8 cellular contexts compared by ENCODE assay signal in genomic region chr9:86413966-86414880, GRCh38.
A peak's percentile ranks its signal among the peaks of the same experiment; 100 is the strongest.
DNase-seq lines count a peak whose midpoint lies in the region; ATAC-seq, FAIRE-seq and TF ChIP-seq lines count a peak whose summit lies in the region.

No MANE protein-coding gene starts in this region.

- H3K27me3 ChIP-seq in KMS-11 (ENCODE audit: insufficient read depth, low read depth): no peaks in the 10 kb centered on the region
- no peaks in the 10 kb centered on the region for H3K27me3 ChIP-seq in astrocyte (ENCODE audit: insufficient read depth, low read length)
- H3K27me3 ChIP-seq in keratinocyte (ENCODE audit: control insufficient read depth, extremely low read depth, insufficient read depth, low read length): no peaks in the 10 kb centered on the region
- no peaks in the 10 kb centered on the region for H3K27me3 ChIP-seq in uterus

- H3K9me3 ChIP-seq in astrocyte (ENCODE audit: insufficient read depth, low read depth, low read length) (no peaks in the 10 kb centered on the region), keratinocyte (ENCODE audit: control insufficient read depth, low read depth, low read length) (no peaks in the 10 kb centered on the region), uterus (no peaks in the 10 kb centered on the region)

- no peaks in the 10 kb centered on the region for H3K4me1 ChIP-seq in KMS-11 (ENCODE audit: low read depth, poor library complexity, severe bottlenecking)
- no peaks in the 10 kb centered on the region for H3K4me1 ChIP-seq in astrocyte (ENCODE audit: insufficient read depth, low read length)
- no peaks in the 10 kb centered on the region for H3K4me1 ChIP-seq in keratinocyte (ENCODE audit: control insufficient read depth, extremely low read depth, insufficient read depth, low read length)
- H3K4me1 ChIP-seq in uterus: no peaks in the 10 kb centered on the region

- no peaks in the 10 kb centered on the region for H3K4me1 Mint-ChIP-seq in astrocyte (ENCODE audit: low read depth, unreplicated experiment)

- dilution Hi-C loops in keratinocyte (cut with MboI; ENCODE audit: extremely low pct_ligation_motif_present, low sequenced_read_pairs): no loop called here

- H3K4me2 ChIP-seq in KMS-11: no peak overlapping the region
- no peak overlapping the region for H3K4me2 ChIP-seq in astrocyte (ENCODE audit: low read length)
- no peak overlapping the region for H3K4me2 ChIP-seq in keratinocyte (ENCODE audit: control insufficient read depth, extremely low read depth, insufficient read depth, low read depth, low read length)

- no peak overlapping the region for H3K27ac Mint-ChIP-seq in astrocyte (ENCODE audit: unreplicated experiment)

- H3K27ac ChIP-seq in KMS-11 (no peak overlapping the region), astrocyte (ENCODE audit: low read depth, low read length) (no peak overlapping the region), keratinocyte (ENCODE audit: control insufficient read depth, insufficient read depth, low read length) (no peak overlapping the region), uterus (no peak overlapping the region)

- no peak for TF ChIP-seq POLR2A in uterus (IDR thresholded peaks at IDR 0.05)

- no peaks in the 10 kb centered on the region for H3K9me1 ChIP-seq in keratinocyte (ENCODE audit: control insufficient read depth, extremely low read depth, insufficient read depth, low read length)

- peak; percentile 86 for TF ChIP-seq CTCF in KMS-11 (conservative IDR thresholded peaks at IDR 0.05; ENCODE audit: low read depth, low read length)
- peak; percentile 67 for TF ChIP-seq CTCF in astrocyte (IDR thresholded peaks at IDR 0.05; ENCODE audit: insufficient read depth, low read depth, low read length)
- TF ChIP-seq CTCF in keratinocyte (optimal IDR thresholded peaks at IDR 0.05 in 1 of 3, IDR thresholded peaks at IDR 0.05 in 1 of 3, conservative IDR thresholded peaks at IDR 0.05 in 1 of 3; ENCODE audit: extremely low read depth in 1 of 3, insufficient read depth in 2 of 3, low read length in 3 of 3): peak in 2 of 3 experiments; percentile 25 to 52
- TF ChIP-seq CTCF in uterus (IDR thresholded peaks at IDR 0.05): peak; percentile 61 to 73 (median 71)

- H3K4me3 Mint-ChIP-seq in astrocyte (ENCODE audit: unreplicated experiment): no peak overlapping the region

- H3K36me3 ChIP-seq in KMS-11 (ENCODE audit: insufficient read depth) (no peaks in the 10 kb centered on the region), astrocyte (ENCODE audit: insufficient read depth, low read length) (no peaks in the 10 kb centered on the region), keratinocyte (ENCODE audit: control insufficient read depth in 2 of 2, extremely low read depth in 1 of 2, insufficient read depth in 2 of 2, low read length in 2 of 2) (no peaks in the 10 kb centered on the region), uterus (no peaks in the 10 kb centered on the region)

- intact Hi-C loops in uterus (cut with DNase I; ENCODE audit: low total_unique reads): loop anchor here (10.0 kb wide), 1 partner anchor 1251 kb away; no protein-coding TSS in a partner anchor

- no peaks in the 10 kb centered on the region for H3K79me2 ChIP-seq in KMS-11 (ENCODE audit: insufficient read depth, low read depth)
- H3K79me2 ChIP-seq in astrocyte (ENCODE audit: insufficient read depth, low read length): no peaks in the 10 kb centered on the region
- no peaks in the 10 kb centered on the region for H3K79me2 ChIP-seq in keratinocyte (ENCODE audit: control insufficient read depth, insufficient read depth, low read length)

- DNase-seq in EL (peak; percentile 42), astrocyte (ENCODE audit: low read depth) (peak; percentile 12), keratinocyte (ENCODE audit: low read depth, low spot score) (no peak), uterus (no peak), activated T-cell treated with anti-CD3 and anti-CD28 coated beads for 4 hours (no peak), SKM-1 (lab: John Stamatoyannopoulos, UW; ENCODE audit: unreplicated experiment) (no peak)

- no peak overlapping the region for H3K4me3 ChIP-seq in KMS-11 (IDR thresholded peaks at IDR 0.05; ENCODE audit: insufficient read depth, low read depth, low read length)
- no peak overlapping the region for H3K4me3 ChIP-seq in astrocyte (ENCODE audit: insufficient read depth, low read depth, low read length)
- H3K4me3 ChIP-seq in keratinocyte (ENCODE audit: control insufficient read depth in 2 of 3, extremely low read depth in 1 of 3, insufficient read depth in 2 of 3, low read depth in 1 of 3, low read length in 3 of 3): no peak overlapping the region
- H3K4me3 ChIP-seq in uterus: no peak overlapping the region

- H3K9ac ChIP-seq in KMS-11 (no peak overlapping the region), astrocyte (ENCODE audit: low read length) (no peak overlapping the region), keratinocyte (ENCODE audit: control insufficient read depth, extremely low read depth, insufficient read depth, low read length) (no peak overlapping the region)

- no peaks in the 10 kb centered on the region for H3K27me3 Mint-ChIP-seq in astrocyte (ENCODE audit: low read depth, unreplicated experiment)

- H3K9me3 Mint-ChIP-seq in astrocyte (ENCODE audit: unreplicated experiment): peaks cover 2% of the 10 kb centered on the region

- H4K20me1 ChIP-seq in KMS-11 (ENCODE audit: insufficient read depth): no peaks in the 10 kb centered on the region
- H4K20me1 ChIP-seq in astrocyte (ENCODE audit: insufficient read depth, low read length): no peaks in the 10 kb centered on the region
- H4K20me1 ChIP-seq in keratinocyte (ENCODE audit: control insufficient read depth, extremely low read depth, insufficient read depth, low read length): no peaks in the 10 kb centered on the region

- ATAC-seq in HG02981 (IDR thresholded peaks at IDR 0.05; ENCODE audit: unreplicated experiment): no peak

- H2AFZ ChIP-seq in KMS-11 (ENCODE audit: low read depth) (no peak overlapping the region), astrocyte (ENCODE audit: low read depth, low read length) (no peak overlapping the region), keratinocyte (ENCODE audit: control insufficient read depth, low read length) (no peak overlapping the region)

- H3K36me3 Mint-ChIP-seq in astrocyte (ENCODE audit: low read depth, unreplicated experiment): no peaks in the 10 kb centered on the region

- FAIRE-seq in astrocyte (lab: Jason Lieb, UNC) (peak; percentile 34), keratinocyte (lab: Jason Lieb, UNC) (no peak)

Comparison
In these comparisons a context has a peak if more than half of its experiments do, and no peak if none do; other contexts are left out.
1. DNase-seq: peak in EL (single experiment) and astrocyte (single experiment); none in keratinocyte (single experiment), uterus (0 of 2), activated T-cell treated with anti-CD3 and anti-CD28 coated beads for 4 hours (single experiment) and SKM-1 (single experiment).
2. Peak in every context shown above with its lines, with median percentiles within 50 percentile points of each other: CTCF ChIP-seq.